ENCODE assay signal across 23 cellular contexts in the genomic region with DNA sequence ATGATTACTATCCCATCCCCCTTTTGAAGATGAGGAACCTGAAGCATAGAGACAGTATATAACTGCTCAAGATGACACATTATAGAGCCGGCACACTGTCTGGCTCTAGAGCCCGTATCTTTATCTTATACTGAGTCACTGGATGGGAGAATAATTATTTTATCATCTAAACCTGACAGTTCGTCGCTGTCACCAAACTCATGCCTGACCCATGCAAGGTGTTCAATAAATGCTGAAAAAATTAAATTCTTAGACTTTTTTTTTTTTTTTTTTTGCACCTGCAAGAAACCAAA.
"Had no signal": no experiment of that assay in that cellular context is flagged by ENCODE, and none has a peak within 500 bp of the region (broad histone marks: within the 10 kb centered on the region; RNA-seq: fewer than 3 reads in every experiment).

No MANE protein-coding gene starts in this region.

- H3K4me1 ChIP-seq: lower lobe of right lung, pancreas, prostate gland, suprapubic skin, tibial artery, uterus had no signal

- H3K4me3 ChIP-seq: lower lobe of right lung, pancreas, prostate gland, skin epidermis, suprapubic skin, thoracic aorta, tibial artery, uterus had no signal

- H3K27ac ChIP-seq: lower lobe of right lung, pancreas, prostate gland, skin epidermis, suprapubic skin, thoracic aorta, tibial artery, uterus had no signal

- ATAC-seq: left lobe of liver; lower lobe of right lung; naive thymus-derived CD8-positive, alpha-beta T cell; pancreas had no signal

- DNase-seq: kidney glomerular epithelial cell; left cardiac atrium; lower lobe of right lung; mammary epithelial cell; mesenchymal stem cell; naive thymus-derived CD8-positive, alpha-beta T cell; nucleus accumbens; pancreas; posterior cingulate gyrus; retina; right cardiac atrium; stimulated activated CD4-positive, alpha-beta T cell treated with anti-CD3 and anti-CD28 coated beads, Interleukin-12 subunit alpha, Interleukin-12 subunit beta, amount 100 ng/mL, for 4 hours; stimulated activated CD4-positive, alpha-beta T cell treated with anti-CD3 and anti-CD28 coated beads, Interleukin-15, amount 100 ng/mL, for 24 hours; stimulated activated CD4-positive, alpha-beta T cell treated with anti-CD3 and anti-CD28 coated beads, Interleukin-2, amount 100 ng/mL, for 24 hours; stimulated activated CD4-positive, alpha-beta T cell treated with anti-CD3 and anti-CD28 coated beads, Interleukin-4, amount 100 ng/mL, for 1 hour; stimulated activated naive CD4-positive, alpha-beta T cell; tibial artery; uterus had no signal

- H3K27me3 ChIP-seq: pancreas, suprapubic skin, tibial artery, uterus had no signal

- H3K36me3 ChIP-seq: lower lobe of right lung, pancreas, prostate gland, suprapubic skin, thoracic aorta, tibial artery, uterus had no signal

- H3K9me3 ChIP-seq: lower lobe of right lung, pancreas, prostate gland, suprapubic skin, thoracic aorta, tibial artery, uterus had no signal
